Comparison of ENCODE assay signal across 22 cellular contexts in the genomic region with DNA sequence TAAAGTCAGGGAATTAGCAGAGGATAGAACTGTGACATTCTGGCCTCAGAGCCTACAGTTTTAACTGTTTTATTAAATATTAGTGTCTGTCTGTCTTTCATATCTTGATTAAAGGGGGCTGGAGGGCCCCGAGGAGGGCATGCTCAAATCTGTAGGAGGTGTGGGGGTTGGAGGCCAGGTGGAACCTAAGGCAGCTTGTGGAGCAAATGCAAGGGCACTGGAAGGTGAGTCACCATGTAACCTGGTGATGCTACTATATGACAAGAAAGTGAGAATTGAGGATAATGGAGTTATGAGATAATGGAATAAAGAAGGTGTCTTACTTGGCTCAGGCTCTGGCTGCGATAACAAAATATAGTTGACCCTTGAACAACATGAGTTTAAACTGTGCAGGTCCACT. TPM values are rescaled to one million over a fixed set of nuclear protein-coding genes. Genes with fewer than 3 reads are reported as not detected.
DNase-seq lines count a peak whose midpoint lies in the region; ATAC-seq and TF ChIP-seq lines count a peak whose summit lies in the region.
"Had no signal": no experiment of that assay in that cellular context is flagged by ENCODE, and none has a peak within 500 bp of the region (broad histone marks: within the 10 kb centered on the region; RNA-seq: fewer than 3 reads in every experiment).

No MANE protein-coding gene starts in this region.

- no peaks in the 10 kb centered on the region for H3K4me1 ChIP-seq in BE2C
- H3K4me1 ChIP-seq: Caco-2, prostate gland, SJSA1 had no signal

- H3K27ac Mint-ChIP-seq in activated CD8-positive, alpha-beta T cell treated with anti-CD3 and anti-CD28 coated beads for 36 hours, result peak overlapping the region; percentile 63
- peak overlapping the region; percentile 44 for H3K27ac Mint-ChIP-seq in central memory CD8-positive, alpha-beta T cell (ENCODE audit: low read depth)
- H3K27ac Mint-ChIP-seq in stimulated activated naive CD8-positive, alpha-beta T cell treated with anti-CD3 and anti-CD28 coated beads, Interleukin-15, Interleukin-2, amounts not matched to agents 100 ng/mL and 50 ng/mL, for 24 hours, result peak overlapping the region; percentile 79
- H3K27ac Mint-ChIP-seq: HFFc6, memory B cell, nephron had no signal

- POLR2A ChIA-PET in activated CD8-positive, alpha-beta T cell treated with anti-CD3 and anti-CD28 coated beads for 36 hours (lab: Charles Lee), result interaction anchor here (1.4 kb wide), 1 partner anchor 38 kb away, joined by 3 read pairs; no protein-coding TSS in a partner anchor

- H3K4me3 Mint-ChIP-seq in activated CD8-positive, alpha-beta T cell treated with anti-CD3 and anti-CD28 coated beads for 36 hours, result no peak overlapping the region
- H3K4me3 Mint-ChIP-seq in central memory CD8-positive, alpha-beta T cell, result no peak overlapping the region
- H3K4me3 Mint-ChIP-seq in stimulated activated naive CD8-positive, alpha-beta T cell treated with anti-CD3 and anti-CD28 coated beads, Interleukin-15, Interleukin-2, amounts not matched to agents 100 ng/mL and 50 ng/mL, for 24 hours, result no peak overlapping the region
- H3K4me3 Mint-ChIP-seq: HFFc6, memory B cell, nephron had no signal

- H3K36me3 ChIP-seq in BE2C, result no peaks in the 10 kb centered on the region
- H3K36me3 ChIP-seq: prostate gland, SJSA1 had no signal

- intact Hi-C loops in activated CD8-positive, alpha-beta T cell treated with anti-CD3 and anti-CD28 coated beads for 36 hours (cut with micrococcal nuclease), result no loop called here

- H3K27me3 Mint-ChIP-seq in activated CD8-positive, alpha-beta T cell treated with anti-CD3 and anti-CD28 coated beads for 36 hours, result no peaks in the 10 kb centered on the region
- no peaks in the 10 kb centered on the region for H3K27me3 Mint-ChIP-seq in central memory CD8-positive, alpha-beta T cell
- no peaks in the 10 kb centered on the region for H3K27me3 Mint-ChIP-seq in stimulated activated naive CD8-positive, alpha-beta T cell treated with anti-CD3 and anti-CD28 coated beads, Interleukin-15, Interleukin-2, amounts not matched to agents 100 ng/mL and 50 ng/mL, for 24 hours

- no peak for TF ChIP-seq CTCF in activated CD8-positive, alpha-beta T cell treated with anti-CD3 and anti-CD28 coated beads for 36 hours (IDR thresholded peaks at IDR 0.05)
- TF ChIP-seq CTCF in BE2C (IDR thresholded peaks at IDR 0.05; ENCODE audit: low read depth, low read length), result no peak

- H3K9me3 ChIP-seq in BE2C, result no peaks in the 10 kb centered on the region
- H3K9me3 ChIP-seq: Caco-2, prostate gland, SJSA1 had no signal

- no peaks in the 10 kb centered on the region for H3K27me3 ChIP-seq in BE2C
- H3K27me3 ChIP-seq: SJSA1 had no signal

- ATAC-seq in activated CD8-positive, alpha-beta T cell treated with anti-CD3 and anti-CD28 coated beads for 36 hours, result peak; percentile 39
- no peak for ATAC-seq in central memory CD8-positive, alpha-beta T cell (replicated peaks; ENCODE audit: extremely low read depth, poor library complexity, severe bottlenecking)
- ATAC-seq in HG02884 (IDR thresholded peaks at IDR 0.05; ENCODE audit: unreplicated experiment), result no peak

- H3K4me1 Mint-ChIP-seq in activated CD8-positive, alpha-beta T cell treated with anti-CD3 and anti-CD28 coated beads for 36 hours (ENCODE audit: low read depth), result peaks cover 45% of the 10 kb centered on the region
- peaks cover 24% of the 10 kb centered on the region for H3K4me1 Mint-ChIP-seq in central memory CD8-positive, alpha-beta T cell
- H3K4me1 Mint-ChIP-seq in stimulated activated naive CD8-positive, alpha-beta T cell treated with anti-CD3 and anti-CD28 coated beads, Interleukin-15, Interleukin-2, amounts not matched to agents 100 ng/mL and 50 ng/mL, for 24 hours (ENCODE audit: low read depth), result peaks cover 65% of the 10 kb centered on the region
- H3K4me1 Mint-ChIP-seq: memory B cell, nephron had no signal

- CTCF ChIA-PET in activated CD8-positive, alpha-beta T cell treated with anti-CD3 and anti-CD28 coated beads for 36 hours (lab: Charles Lee), result interaction anchor here (1.1 kb wide), 1 partner anchor 19 kb away, joined by 4 read pairs; no protein-coding TSS in a partner anchor

- no peak overlapping the region for H3K4me3 ChIP-seq in BE2C (ENCODE audit: low read depth, low read length)
- H3K4me3 ChIP-seq: prostate gland, SJSA1 had no signal

- no peaks in the 10 kb centered on the region for H3K36me3 Mint-ChIP-seq in activated CD8-positive, alpha-beta T cell treated with anti-CD3 and anti-CD28 coated beads for 36 hours (ENCODE audit: low read depth)
- no peaks in the 10 kb centered on the region for H3K36me3 Mint-ChIP-seq in central memory CD8-positive, alpha-beta T cell (ENCODE audit: insufficient read depth)
- H3K36me3 Mint-ChIP-seq in stimulated activated naive CD8-positive, alpha-beta T cell treated with anti-CD3 and anti-CD28 coated beads, Interleukin-15, Interleukin-2, amounts not matched to agents 100 ng/mL and 50 ng/mL, for 24 hours (ENCODE audit: low read depth), result no peaks in the 10 kb centered on the region
- H3K36me3 Mint-ChIP-seq: memory B cell had no signal

- no peaks in the 10 kb centered on the region for H3K9me3 Mint-ChIP-seq in activated CD8-positive, alpha-beta T cell treated with anti-CD3 and anti-CD28 coated beads for 36 hours
- no peaks in the 10 kb centered on the region for H3K9me3 Mint-ChIP-seq in central memory CD8-positive, alpha-beta T cell
- H3K9me3 Mint-ChIP-seq in stimulated activated naive CD8-positive, alpha-beta T cell treated with anti-CD3 and anti-CD28 coated beads, Interleukin-15, Interleukin-2, amounts not matched to agents 100 ng/mL and 50 ng/mL, for 24 hours, result peaks cover 3% of the 10 kb centered on the region
- H3K9me3 Mint-ChIP-seq: HFFc6, memory B cell, nephron had no signal

- peak; percentile 64 for DNase-seq in activated effector memory CD4-positive, alpha-beta T cell treated with anti-CD3 and anti-CD28 coated beads, Interleukin-2, amount 50 U/mL, for 16 hours
- no peak for DNase-seq in activated effector memory CD4-positive, alpha-beta T cell treated with Interleukin-2 at 50 U/mL for 16 hours
- peak; percentile 55 for DNase-seq in activated CD8-positive, alpha-beta T cell treated with anti-CD3 and anti-CD28 coated beads for 36 hours
- DNase-seq in central memory CD8-positive, alpha-beta T cell (ENCODE audit: low spot score in 2 of 2), result no peak
- DNase-seq in GDM1 (lab: John Stamatoyannopoulos, UW) (no peak), BE2C (no peak)
- DNase-seq: aorta, Caco-2, HFFc6, kidney glomerular epithelial cell, NCI-H1048, NCI-H2171, NCI-H748 treated with DMSO at 0.1 percent for 48 hours, OCI-M1, substantia nigra had no signal

RNA-seq across cellular contexts. Expression of a gene that starts 27.3 kb away (rescaled TPM):
- total RNA-seq in activated CD8-positive, alpha-beta T cell treated with anti-CD3 and anti-CD28 coated beads for 36 hours, result under 1 TPM; 0.11 to 0.34 TPM
- polyA plus RNA-seq in BE2C (2012; ENCODE audit: insufficient read depth, insufficient read length, low read depth), result 0.49 TPM

RNA-seq across cellular contexts. Expression of a gene that starts 37.1 kb away (rescaled TPM):
- 10 to 100 TPM; 21.3 TPM for total RNA-seq in activated CD8-positive, alpha-beta T cell treated with anti-CD3 and anti-CD28 coated beads for 36 hours
- polyA plus RNA-seq in BE2C (2012; ENCODE audit: insufficient read depth, insufficient read length, low read depth), result 5.8 TPM

RNA-seq across cellular contexts. Expression of a gene that starts 54.7 kb away (rescaled TPM):
- 1 to 10 TPM in 1 of 2 experiments, under 1 TPM in 1; 0.43 to 1.4 TPM for total RNA-seq in activated CD8-positive, alpha-beta T cell treated with anti-CD3 and anti-CD28 coated beads for 36 hours
- polyA plus RNA-seq in BE2C (2012; ENCODE audit: insufficient read depth, insufficient read length, low read depth), result 1.2 TPM
- total RNA-seq: Caco-2, chondrocyte, HFFc6, SJSA1 had no signal
- polyA plus RNA-seq: aorta had no signal

Comparison
In these comparisons a context has a peak if more than half of its experiments do, and no peak if none do; other contexts are left out.
1. DNase-seq: peak in activated effector memory CD4-positive, alpha-beta T cell treated with anti-CD3 and anti-CD28 coated beads, Interleukin-2, amount 50 U/mL, for 16 hours (single experiment) and activated CD8-positive, alpha-beta T cell treated with anti-CD3 and anti-CD28 coated beads for 36 hours (single experiment); none in activated effector memory CD4-positive, alpha-beta T cell treated with Interleukin-2 at 50 U/mL for 16 hours (single experiment), central memory CD8-positive, alpha-beta T cell (0 of 2), GDM1 (single experiment) and BE2C (single experiment).
2. Peak in every context shown above with its lines, with median percentiles within 50 percentile points of each other: H3K27ac Mint-ChIP-seq.